8 cellular contexts compared by ENCODE assay signal in the genomic region with DNA sequence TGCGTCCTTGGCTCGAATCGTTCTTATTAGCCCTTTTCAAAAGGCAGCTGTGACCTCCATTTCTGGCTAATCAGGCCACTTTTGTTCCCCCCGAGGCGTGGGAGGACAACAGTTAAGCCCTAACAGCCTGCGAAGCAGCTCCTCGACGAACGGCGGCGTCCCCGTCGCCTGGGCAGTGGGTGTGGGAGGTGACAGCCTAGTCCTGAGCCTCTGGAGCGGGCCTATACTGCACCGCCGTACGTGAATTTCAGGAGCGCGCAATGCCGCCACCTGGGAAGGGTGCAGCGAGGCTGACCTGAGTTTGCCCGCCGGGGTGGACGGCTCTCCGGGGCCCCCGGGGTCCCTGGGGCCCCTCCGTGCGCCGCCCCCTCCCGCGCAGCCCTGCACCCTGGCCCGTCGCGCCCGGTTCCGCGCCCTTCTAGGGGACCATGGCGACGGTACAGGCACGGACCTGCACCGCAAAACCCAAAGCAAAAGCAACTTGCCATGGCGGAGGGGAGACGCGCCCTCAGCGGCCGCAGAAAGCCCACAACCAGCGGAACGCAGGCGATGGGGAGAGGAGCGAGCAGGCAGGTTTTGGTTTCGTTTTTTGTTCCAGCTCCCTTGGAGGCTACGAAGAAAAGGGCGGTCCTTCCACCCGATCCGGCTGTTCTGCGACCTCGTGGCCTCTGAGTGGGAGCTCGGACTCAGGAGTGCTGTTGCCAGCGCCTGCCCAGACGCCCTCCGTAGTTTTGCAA. TPM values are rescaled to one million over a fixed set of nuclear protein-coding genes. Genes with fewer than 3 reads are reported as not detected.
A peak's percentile ranks its signal among the peaks of the same experiment; 100 is the strongest.
DNase-seq lines count a peak whose midpoint lies in the region; ATAC-seq, FAIRE-seq and TF ChIP-seq lines count a peak whose summit lies in the region.

Gene RBM43, minus strand, starts transcription at position 624 of the 737 bp plus-strand sequence. Its CDS starts 136 bp downstream, at position 488.

- intact Hi-C loops in psoas muscle (cut with DNase I): loop anchor here in 1 of 2 donors (5.0 kb wide), 1 partner anchor 146 kb away; the partner anchor contains the start of gene RIF1

- no peaks in the 10 kb centered on the region for H3K9me3 ChIP-seq in right atrium auricular region
- no peaks in the 10 kb centered on the region for H3K9me3 ChIP-seq in psoas muscle

- TF ChIP-seq CTCF in GM12865 (IDR thresholded peaks at IDR 0.05; ENCODE audit: insufficient read depth, low read depth, low read length, missing control alignments) (no peak), right atrium auricular region (IDR thresholded peaks at IDR 0.05) (peak in 1 of 2 donors; percentile 20), psoas muscle (IDR thresholded peaks at IDR 0.05) (peak; percentile 6)

- H3K36me3 ChIP-seq in right atrium auricular region (no peaks in the 10 kb centered on the region), psoas muscle (ENCODE audit: insufficient read depth in 1 of 2, low read depth in 1 of 2) (no peaks in the 10 kb centered on the region)

- H3K27me3 ChIP-seq in right atrium auricular region (no peaks in the 10 kb centered on the region), psoas muscle (ENCODE audit: insufficient read depth in 3 of 3, low read length in 2 of 3) (no peaks in the 10 kb centered on the region)

- ATAC-seq in HG02623 (IDR thresholded peaks at IDR 0.05; ENCODE audit: unreplicated experiment): peak; percentile 91
- peak; percentile 91 to 95 (median 94) for ATAC-seq in psoas muscle

- 0% methylated on average over 48 to 61 of the region's 61 CpGs for WGBS in psoas muscle, 3 donors

- no peak for FAIRE-seq in urothelium cell line (lab: Jason Lieb, UNC)

- H3K4me1 ChIP-seq in right atrium auricular region: peaks cover 0 to 4% of the 10 kb centered on the region in 2 donors
- peaks cover 4% of the 10 kb centered on the region for H3K4me1 ChIP-seq in psoas muscle

- DNase-seq in GM12865 (ENCODE audit: low read depth) (peak; percentile 96), NCI-H1105 (lab: John Stamatoyannopoulos, UW) (peak; percentile 69), T-helper 1 cell (peak; percentile 59 to 92 (median 78)), amygdala (lab: John Stamatoyannopoulos, UW) (peak; percentile 8 to 85 (median 60)), right atrium auricular region (ENCODE audit: low spot score) (peak; percentile 95), psoas muscle (peak; percentile 92 to 95), urothelium cell line (ENCODE audit: low spot score) (peak; percentile 88)

- H3K4me3 ChIP-seq in GM12865 (ENCODE audit: low read depth, low read length) (peak within 1 kb of the TSS; percentile 85), right atrium auricular region (peak within 1 kb of the TSS; percentile 80 to 81), psoas muscle (peak within 1 kb of the TSS; percentile 96)

- H3K27ac ChIP-seq in right atrium auricular region (peak within 1 kb of the TSS; percentile 87 to 89), psoas muscle (peak within 1 kb of the TSS; percentile 90)

RNA-seq across cellular contexts. Expression of gene RBM43, which starts in this region (rescaled TPM):
- total RNA-seq in right atrium auricular region: 1 to 10 TPM; 1.6 to 2.0 TPM
- total RNA-seq in psoas muscle: 1 to 10 TPM in 3 of 4 donors, under 1 TPM in 1; 0.68 to 3.1 (median 1.1) TPM
- 1 to 10 TPM in 1 of 3 donors, under 1 TPM in 2; 0.52 to 1.8 (median 0.64) TPM for polyA plus RNA-seq in psoas muscle

Comparison
In these comparisons a context has a peak if more than half of its experiments do, and no peak if none do; other contexts are left out.
1. Peak in every context shown above with its lines: DNase-seq, ATAC-seq, H3K4me3 ChIP-seq and H3K27ac ChIP-seq.